Comparison of ENCODE assay signal across 5 cellular contexts in the genomic region with DNA sequence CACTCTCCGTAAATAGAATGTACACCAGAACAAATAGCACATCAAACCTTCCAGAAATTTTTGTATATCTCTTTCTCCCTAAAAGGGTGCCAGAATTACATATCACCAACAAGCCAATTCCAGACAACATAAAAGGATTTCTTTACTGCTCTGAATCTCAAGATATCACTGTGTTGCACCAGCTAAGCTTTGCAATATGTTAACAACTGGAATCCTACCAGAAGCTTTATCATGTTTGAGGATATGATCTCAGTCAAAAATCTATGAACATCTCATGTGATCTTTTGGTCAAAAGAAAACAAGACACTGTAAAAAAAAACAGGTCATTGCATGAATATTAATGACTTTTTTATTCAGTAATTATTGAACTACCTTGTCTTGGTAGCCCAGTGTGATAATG.
"Had no signal": no experiment of that assay in that cellular context is flagged by ENCODE, and none has a peak within 500 bp of the region (broad histone marks: within the 10 kb centered on the region; RNA-seq: fewer than 3 reads in every experiment).

No MANE protein-coding gene starts in this region.

- ATAC-seq: HepG2, K562 had no signal

- H3K27ac Mint-ChIP-seq: IgD-negative memory B cell had no signal

- H3K27me3 Mint-ChIP-seq: IgD-negative memory B cell had no signal

- H3K36me3 Mint-ChIP-seq: IgD-negative memory B cell had no signal

- H3K4me1 Mint-ChIP-seq: IgD-negative memory B cell had no signal

- DNase-seq: IMR-90, KBM-7 had no signal

- H3K4me3 Mint-ChIP-seq: IgD-negative memory B cell had no signal

- H3K9me3 Mint-ChIP-seq: IgD-negative memory B cell had no signal
